Comparison of ENCODE assay signal across 1 cellular context in genomic region chrX:153488231-153488914, GRCh38.
TF ChIP-seq lines count a peak whose summit lies in the region.

No MANE protein-coding gene starts in this region.

TF ChIP-seq in HepG2, 621 proteins besides CTCF, POLR2A, EP300 and RAD21 (continued from another document):
- no peak for TF ChIP-seq ARID3A (IDR thresholded peaks at IDR 0.05; ENCODE audit: low read depth, low read length)
- peak; percentile 63 to 77 for TF ChIP-seq NR2F1 (CRISPR knock-in tag; IDR thresholded peaks at IDR 0.05)
- peak; percentile 50; the same call in 1 of the 2 replicates for TF ChIP-seq ZBTB7A (CRISPR knock-in tag; IDR thresholded peaks at IDR 0.05)
- TF ChIP-seq, protein P1, sequence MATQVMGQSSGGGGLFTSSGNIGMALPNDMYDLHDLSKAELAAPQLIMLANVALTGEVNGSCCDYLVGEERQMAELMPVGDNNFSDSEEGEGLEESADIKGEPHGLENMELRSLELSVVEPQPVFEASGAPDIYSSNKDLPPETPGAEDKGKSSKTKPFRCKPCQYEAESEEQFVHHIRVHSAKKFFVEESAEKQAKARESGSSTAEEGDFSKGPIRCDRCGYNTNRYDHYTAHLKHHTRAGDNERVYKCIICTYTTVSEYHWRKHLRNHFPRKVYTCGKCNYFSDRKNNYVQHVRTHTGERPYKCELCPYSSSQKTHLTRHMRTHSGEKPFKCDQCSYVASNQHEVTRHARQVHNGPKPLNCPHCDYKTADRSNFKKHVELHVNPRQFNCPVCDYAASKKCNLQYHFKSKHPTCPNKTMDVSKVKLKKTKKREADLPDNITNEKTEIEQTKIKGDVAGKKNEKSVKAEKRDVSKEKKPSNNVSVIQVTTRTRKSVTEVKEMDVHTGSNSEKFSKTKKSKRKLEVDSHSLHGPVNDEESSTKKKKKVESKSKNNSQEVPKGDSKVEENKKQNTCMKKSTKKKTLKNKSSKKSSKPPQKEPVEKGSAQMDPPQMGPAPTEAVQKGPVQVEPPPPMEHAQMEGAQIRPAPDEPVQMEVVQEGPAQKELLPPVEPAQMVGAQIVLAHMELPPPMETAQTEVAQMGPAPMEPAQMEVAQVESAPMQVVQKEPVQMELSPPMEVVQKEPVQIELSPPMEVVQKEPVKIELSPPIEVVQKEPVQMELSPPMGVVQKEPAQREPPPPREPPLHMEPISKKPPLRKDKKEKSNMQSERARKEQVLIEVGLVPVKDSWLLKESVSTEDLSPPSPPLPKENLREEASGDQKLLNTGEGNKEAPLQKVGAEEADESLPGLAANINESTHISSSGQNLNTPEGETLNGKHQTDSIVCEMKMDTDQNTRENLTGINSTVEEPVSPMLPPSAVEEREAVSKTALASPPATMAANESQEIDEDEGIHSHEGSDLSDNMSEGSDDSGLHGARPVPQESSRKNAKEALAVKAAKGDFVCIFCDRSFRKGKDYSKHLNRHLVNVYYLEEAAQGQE (IDR thresholded peaks at IDR 0.05; ENCODE audit: borderline replicate concordance in 1 of 2, low read depth in 1 of 2, low read length in 2 of 2): no peak
- peak; percentile 33; the same call in 1 of the 2 replicates for TF ChIP-seq ZNF788 (CRISPR knock-in tag; IDR thresholded peaks at IDR 0.05; ENCODE audit: borderline replicate concordance)
- peak; percentile 65; the same call in 1 of the 2 replicates for TF ChIP-seq RXRB (CRISPR knock-in tag; IDR thresholded peaks at IDR 0.05; ENCODE audit: borderline replicate concordance)
- peak; percentile 85 for TF ChIP-seq ZNF609 (CRISPR knock-in tag; IDR thresholded peaks at IDR 0.05; ENCODE audit: borderline replicate concordance)
- TF ChIP-seq, protein P2, sequence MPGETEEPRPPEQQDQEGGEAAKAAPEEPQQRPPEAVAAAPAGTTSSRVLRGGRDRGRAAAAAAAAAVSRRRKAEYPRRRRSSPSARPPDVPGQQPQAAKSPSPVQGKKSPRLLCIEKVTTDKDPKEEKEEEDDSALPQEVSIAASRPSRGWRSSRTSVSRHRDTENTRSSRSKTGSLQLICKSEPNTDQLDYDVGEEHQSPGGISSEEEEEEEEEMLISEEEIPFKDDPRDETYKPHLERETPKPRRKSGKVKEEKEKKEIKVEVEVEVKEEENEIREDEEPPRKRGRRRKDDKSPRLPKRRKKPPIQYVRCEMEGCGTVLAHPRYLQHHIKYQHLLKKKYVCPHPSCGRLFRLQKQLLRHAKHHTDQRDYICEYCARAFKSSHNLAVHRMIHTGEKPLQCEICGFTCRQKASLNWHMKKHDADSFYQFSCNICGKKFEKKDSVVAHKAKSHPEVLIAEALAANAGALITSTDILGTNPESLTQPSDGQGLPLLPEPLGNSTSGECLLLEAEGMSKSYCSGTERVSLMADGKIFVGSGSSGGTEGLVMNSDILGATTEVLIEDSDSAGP (CRISPR knock-in tag; IDR thresholded peaks at IDR 0.05; ENCODE audit: borderline replicate concordance): peak; percentile 34; the same call in 1 of the 2 replicates
- TF ChIP-seq ZFX (CRISPR knock-in tag; IDR thresholded peaks at IDR 0.05; ENCODE audit: low read depth): peak; percentile 21; the same call in 1 of the 2 replicates
- TF ChIP-seq, protein P3, sequence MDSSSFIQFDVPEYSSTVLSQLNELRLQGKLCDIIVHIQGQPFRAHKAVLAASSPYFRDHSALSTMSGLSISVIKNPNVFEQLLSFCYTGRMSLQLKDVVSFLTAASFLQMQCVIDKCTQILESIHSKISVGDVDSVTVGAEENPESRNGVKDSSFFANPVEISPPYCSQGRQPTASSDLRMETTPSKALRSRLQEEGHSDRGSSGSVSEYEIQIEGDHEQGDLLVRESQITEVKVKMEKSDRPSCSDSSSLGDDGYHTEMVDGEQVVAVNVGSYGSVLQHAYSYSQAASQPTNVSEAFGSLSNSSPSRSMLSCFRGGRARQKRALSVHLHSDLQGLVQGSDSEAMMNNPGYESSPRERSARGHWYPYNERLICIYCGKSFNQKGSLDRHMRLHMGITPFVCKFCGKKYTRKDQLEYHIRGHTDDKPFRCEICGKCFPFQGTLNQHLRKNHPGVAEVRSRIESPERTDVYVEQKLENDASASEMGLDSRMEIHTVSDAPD (CRISPR knock-in tag; IDR thresholded peaks at IDR 0.05): 0 out of 2 replicates have a peak, but pooled peaks have one; percentile 26
- no peak for TF ChIP-seq ZHX2 (IDR thresholded peaks at IDR 0.05; ENCODE audit: low read depth)
- no peak for TF ChIP-seq ZHX2 (CRISPR knock-in tag; IDR thresholded peaks at IDR 0.05; ENCODE audit: borderline replicate concordance)
- TF ChIP-seq ELF3 (CRISPR knock-in tag; IDR thresholded peaks at IDR 0.05): peak; percentile 49
- peak; percentile 44; the same call in 1 of the 2 replicates for TF ChIP-seq FOXO1 (CRISPR knock-in tag; IDR thresholded peaks at IDR 0.05)
- no peak for TF ChIP-seq MYPOP (CRISPR knock-in tag; IDR thresholded peaks at IDR 0.05)
- TF ChIP-seq, protein P4, sequence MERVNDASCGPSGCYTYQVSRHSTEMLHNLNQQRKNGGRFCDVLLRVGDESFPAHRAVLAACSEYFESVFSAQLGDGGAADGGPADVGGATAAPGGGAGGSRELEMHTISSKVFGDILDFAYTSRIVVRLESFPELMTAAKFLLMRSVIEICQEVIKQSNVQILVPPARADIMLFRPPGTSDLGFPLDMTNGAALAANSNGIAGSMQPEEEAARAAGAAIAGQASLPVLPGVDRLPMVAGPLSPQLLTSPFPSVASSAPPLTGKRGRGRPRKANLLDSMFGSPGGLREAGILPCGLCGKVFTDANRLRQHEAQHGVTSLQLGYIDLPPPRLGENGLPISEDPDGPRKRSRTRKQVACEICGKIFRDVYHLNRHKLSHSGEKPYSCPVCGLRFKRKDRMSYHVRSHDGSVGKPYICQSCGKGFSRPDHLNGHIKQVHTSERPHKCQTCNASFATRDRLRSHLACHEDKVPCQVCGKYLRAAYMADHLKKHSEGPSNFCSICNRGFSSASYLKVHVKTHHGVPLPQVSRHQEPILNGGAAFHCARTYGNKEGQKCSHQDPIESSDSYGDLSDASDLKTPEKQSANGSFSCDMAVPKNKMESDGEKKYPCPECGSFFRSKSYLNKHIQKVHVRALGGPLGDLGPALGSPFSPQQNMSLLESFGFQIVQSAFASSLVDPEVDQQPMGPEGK (CRISPR knock-in tag; IDR thresholded peaks at IDR 0.05): peak; percentile 81; the same call in 1 of the 2 replicates
- peak; percentile 88 for TF ChIP-seq TFAP4 (IDR thresholded peaks at IDR 0.05; ENCODE audit: borderline replicate concordance, low read depth)
- TF ChIP-seq HMG20B (CRISPR knock-in tag; conservative IDR thresholded peaks at IDR 0.05): peak; percentile 56; the same call in 1 of the 2 replicates
